Comparison of ENCODE assay signal across 1 cellular context in genomic region chr3:55623786-55624185, GRCh38.
TF ChIP-seq lines count a peak whose summit lies in the region.

No MANE protein-coding gene starts in this region.

TF ChIP-seq in GM23338, 12 proteins besides CTCF, POLR2A, EP300 and RAD21 (continued from another document):
- no peak for TF ChIP-seq ZNF462 (CRISPR knock-in tag; IDR thresholded peaks at IDR 0.05)
